28 cellular contexts compared by ENCODE assay signal in genomic region chr5:138867011-138867410, GRCh38. TPM values are rescaled to one million over a fixed set of nuclear protein-coding genes. Genes with fewer than 3 reads are reported as not detected.
"Had no signal": no experiment of that assay in that cellular context is flagged by ENCODE, and none has a peak within 500 bp of the region (broad histone marks: within the 10 kb centered on the region; RNA-seq: fewer than 3 reads in every experiment).

No MANE protein-coding gene starts in this region.

- DNase-seq: activated CD4-positive, alpha-beta memory T cell treated with anti-CD3 and anti-CD28 coated beads, Interleukin-2, amount 10 ng/mL, durations not matched to agents 7 days and 5 days; activated CD4-positive, alpha-beta T cell treated with anti-CD3 and anti-CD28 coated beads for 36 hours; activated CD4-positive, alpha-beta T cell treated with anti-CD3 and anti-CD28 coated beads, Interleukin-2, amount 50 U/mL, for 1 hour; activated CD8-positive, alpha-beta memory T cell treated with anti-CD3 and anti-CD28 coated beads, Interleukin-2, amount 50 U/mL, for 4 hours; activated naive CD4-positive, alpha-beta T cell treated with anti-CD3 and anti-CD28 coated beads, Interleukin-2, amount 50 U/mL, for 16 hours; activated naive CD8-positive, alpha-beta T cell treated with anti-CD3 and anti-CD28 coated beads, Interleukin-2, amount 10 ng/mL, durations not matched to agents 7 days and 5 days; activated T-cell treated with anti-CD3 and anti-CD28 coated beads, Interleukin-2, amount 50 U/mL, for 72 hours; adrenal gland; anterior cingulate cortex; caudate nucleus; Kasumi-1; KBM-7; NCI-H1048; NCI-H1930; NCI-H345; NCI-H510A; NCI-H526 treated with DMSO at 0.1 percent for 48 hours; NCI-H82; SIG-M5; T-cell; T-helper 2 cell; T1000 had no signal

- FAIRE-seq: TTC549 had no signal

- H3K27me3 ChIP-seq: adrenal gland, breast epithelium had no signal

- H3K4me3 Mint-ChIP-seq: activated CD4-positive, alpha-beta memory T cell treated with anti-CD3 and anti-CD28 coated beads, Interleukin-2, amount 10 ng/mL, durations not matched to agents 7 days and 5 days; activated CD4-positive, alpha-beta T cell treated with anti-CD3 and anti-CD28 coated beads for 36 hours; activated naive CD8-positive, alpha-beta T cell treated with anti-CD3 and anti-CD28 coated beads, Interleukin-2, amount 10 ng/mL, durations not matched to agents 7 days and 5 days; activated T-cell treated with anti-CD3 and anti-CD28 coated beads, Interleukin-2, amount 50 U/mL, for 72 hours; T-cell had no signal

- H3K4me1 ChIP-seq: breast epithelium had no signal

- H3K4me3 ChIP-seq: adrenal gland, breast epithelium had no signal

- ATAC-seq: activated CD4-positive, alpha-beta T cell treated with anti-CD3 and anti-CD28 coated beads for 36 hours; activated T-cell treated with anti-CD3 and anti-CD28 coated beads, Interleukin-2, amount 50 U/mL, for 72 hours; T-cell had no signal

- H3K27ac Mint-ChIP-seq: activated CD4-positive, alpha-beta memory T cell treated with anti-CD3 and anti-CD28 coated beads, Interleukin-2, amount 10 ng/mL, durations not matched to agents 7 days and 5 days; activated CD4-positive, alpha-beta T cell treated with anti-CD3 and anti-CD28 coated beads for 36 hours; activated naive CD8-positive, alpha-beta T cell treated with anti-CD3 and anti-CD28 coated beads, Interleukin-2, amount 10 ng/mL, durations not matched to agents 7 days and 5 days; activated T-cell treated with anti-CD3 and anti-CD28 coated beads, Interleukin-2, amount 50 U/mL, for 72 hours; activated T-helper 2 cell treated with anti-CD3 and anti-CD28 coated beads, Interferon-gamma antibody, Interleukin-2, Interleukin-4, amounts not matched to agents 10 μg/mL and 5 μg/mL and 100 μg/mL, durations not matched to agents 14 hours and 24 hours and 36 hours; T-cell had no signal

- H3K27ac ChIP-seq: adrenal gland, breast epithelium, VCaP had no signal

- H3K36me3 ChIP-seq: adrenal gland, breast epithelium had no signal

RNA-seq across cellular contexts. Expression of gene LRRTM2, which starts 8.1 kb away (rescaled TPM):
- total RNA-seq: activated CD8-positive, alpha-beta memory T cell treated with anti-CD3 and anti-CD28 coated beads for 36 hours; M059J had no signal
